ENCODE assay signal across 1 cellular context in the genomic region with DNA sequence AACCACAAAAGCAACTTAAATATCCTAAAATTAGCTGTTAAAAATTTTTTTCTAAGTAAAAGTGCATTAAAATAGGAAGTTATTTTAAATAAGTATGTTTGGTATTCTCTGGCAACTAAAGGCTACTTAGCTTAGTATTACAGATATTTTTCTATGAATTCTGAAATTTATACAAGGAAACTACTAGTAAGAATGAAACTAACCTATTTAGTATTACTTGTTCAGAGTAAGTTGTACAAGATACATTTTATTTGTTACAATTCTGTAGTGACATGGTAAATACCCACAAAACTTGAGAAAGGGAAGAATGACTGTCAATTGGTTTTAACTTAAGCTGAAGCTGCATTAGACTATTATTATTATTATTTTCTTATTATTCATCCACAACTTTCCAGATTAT.
TF ChIP-seq lines count a peak whose summit lies in the region.

No MANE protein-coding gene starts in this region.

TF ChIP-seq in WTC11, 78 proteins besides CTCF, POLR2A, EP300 and RAD21:
- TF ChIP-seq, protein P1, sequence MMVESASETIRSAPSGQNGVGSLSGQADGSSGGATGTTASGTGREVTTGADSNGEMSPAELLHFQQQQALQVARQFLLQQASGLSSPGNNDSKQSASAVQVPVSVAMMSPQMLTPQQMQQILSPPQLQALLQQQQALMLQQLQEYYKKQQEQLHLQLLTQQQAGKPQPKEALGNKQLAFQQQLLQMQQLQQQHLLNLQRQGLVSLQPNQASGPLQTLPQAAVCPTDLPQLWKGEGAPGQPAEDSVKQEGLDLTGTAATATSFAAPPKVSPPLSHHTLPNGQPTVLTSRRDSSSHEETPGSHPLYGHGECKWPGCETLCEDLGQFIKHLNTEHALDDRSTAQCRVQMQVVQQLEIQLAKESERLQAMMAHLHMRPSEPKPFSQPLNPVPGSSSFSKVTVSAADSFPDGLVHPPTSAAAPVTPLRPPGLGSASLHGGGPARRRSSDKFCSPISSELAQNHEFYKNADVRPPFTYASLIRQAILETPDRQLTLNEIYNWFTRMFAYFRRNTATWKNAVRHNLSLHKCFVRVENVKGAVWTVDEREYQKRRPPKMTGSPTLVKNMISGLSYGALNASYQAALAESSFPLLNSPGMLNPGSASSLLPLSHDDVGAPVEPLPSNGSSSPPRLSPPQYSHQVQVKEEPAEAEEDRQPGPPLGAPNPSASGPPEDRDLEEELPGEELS (CRISPR knock-in tag; IDR thresholded peaks at IDR 0.05): no peak
- TF ChIP-seq, protein P2, sequence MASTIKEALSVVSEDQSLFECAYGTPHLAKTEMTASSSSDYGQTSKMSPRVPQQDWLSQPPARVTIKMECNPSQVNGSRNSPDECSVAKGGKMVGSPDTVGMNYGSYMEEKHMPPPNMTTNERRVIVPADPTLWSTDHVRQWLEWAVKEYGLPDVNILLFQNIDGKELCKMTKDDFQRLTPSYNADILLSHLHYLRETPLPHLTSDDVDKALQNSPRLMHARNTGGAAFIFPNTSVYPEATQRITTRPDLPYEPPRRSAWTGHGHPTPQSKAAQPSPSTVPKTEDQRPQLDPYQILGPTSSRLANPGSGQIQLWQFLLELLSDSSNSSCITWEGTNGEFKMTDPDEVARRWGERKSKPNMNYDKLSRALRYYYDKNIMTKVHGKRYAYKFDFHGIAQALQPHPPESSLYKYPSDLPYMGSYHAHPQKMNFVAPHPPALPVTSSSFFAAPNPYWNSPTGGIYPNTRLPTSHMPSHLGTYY (CRISPR knock-in tag; IDR thresholded peaks at IDR 0.05): no peak
- TF ChIP-seq, protein P3, sequence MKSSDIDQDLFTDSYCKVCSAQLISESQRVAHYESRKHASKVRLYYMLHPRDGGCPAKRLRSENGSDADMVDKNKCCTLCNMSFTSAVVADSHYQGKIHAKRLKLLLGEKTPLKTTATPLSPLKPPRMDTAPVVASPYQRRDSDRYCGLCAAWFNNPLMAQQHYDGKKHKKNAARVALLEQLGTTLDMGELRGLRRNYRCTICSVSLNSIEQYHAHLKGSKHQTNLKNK (CRISPR knock-in tag; IDR thresholded peaks at IDR 0.05): no peak
- TF ChIP-seq SP1 (CRISPR knock-in tag; conservative IDR thresholded peaks at IDR 0.05) (no peak), ZBTB21 (CRISPR knock-in tag; IDR thresholded peaks at IDR 0.05; ENCODE audit: borderline replicate concordance) (no peak), GRHL2 (CRISPR knock-in tag; IDR thresholded peaks at IDR 0.05; ENCODE audit: insufficient replicate concordance, severe bottlenecking) (no peak), GABPB1 (CRISPR knock-in tag; IDR thresholded peaks at IDR 0.05) (no peak), ZNF263 (CRISPR knock-in tag; IDR thresholded peaks at IDR 0.05; ENCODE audit: low read depth) (no peak), NFE2L1 (CRISPR knock-in tag; IDR thresholded peaks at IDR 0.05) (no peak), SMAD3 (CRISPR knock-in tag; IDR thresholded peaks at IDR 0.05; ENCODE audit: borderline replicate concordance) (no peak), CREM (CRISPR knock-in tag; IDR thresholded peaks at IDR 0.05) (no peak), RELA (CRISPR knock-in tag; IDR thresholded peaks at IDR 0.05; ENCODE audit: borderline replicate concordance) (no peak), TCF7 (CRISPR knock-in tag; IDR thresholded peaks at IDR 0.05; ENCODE audit: low read depth) (no peak)
- TF ChIP-seq, protein P4, sequence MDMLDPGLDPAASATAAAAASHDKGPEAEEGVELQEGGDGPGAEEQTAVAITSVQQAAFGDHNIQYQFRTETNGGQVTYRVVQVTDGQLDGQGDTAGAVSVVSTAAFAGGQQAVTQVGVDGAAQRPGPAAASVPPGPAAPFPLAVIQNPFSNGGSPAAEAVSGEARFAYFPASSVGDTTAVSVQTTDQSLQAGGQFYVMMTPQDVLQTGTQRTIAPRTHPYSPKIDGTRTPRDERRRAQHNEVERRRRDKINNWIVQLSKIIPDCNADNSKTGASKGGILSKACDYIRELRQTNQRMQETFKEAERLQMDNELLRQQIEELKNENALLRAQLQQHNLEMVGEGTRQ (CRISPR knock-in tag; IDR thresholded peaks at IDR 0.05): no peak
- TF ChIP-seq, protein P5, sequence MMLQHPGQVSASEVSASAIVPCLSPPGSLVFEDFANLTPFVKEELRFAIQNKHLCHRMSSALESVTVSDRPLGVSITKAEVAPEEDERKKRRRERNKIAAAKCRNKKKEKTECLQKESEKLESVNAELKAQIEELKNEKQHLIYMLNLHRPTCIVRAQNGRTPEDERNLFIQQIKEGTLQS (CRISPR knock-in tag; conservative IDR thresholded peaks at IDR 0.05): no peak
- TF ChIP-seq, protein P6, sequence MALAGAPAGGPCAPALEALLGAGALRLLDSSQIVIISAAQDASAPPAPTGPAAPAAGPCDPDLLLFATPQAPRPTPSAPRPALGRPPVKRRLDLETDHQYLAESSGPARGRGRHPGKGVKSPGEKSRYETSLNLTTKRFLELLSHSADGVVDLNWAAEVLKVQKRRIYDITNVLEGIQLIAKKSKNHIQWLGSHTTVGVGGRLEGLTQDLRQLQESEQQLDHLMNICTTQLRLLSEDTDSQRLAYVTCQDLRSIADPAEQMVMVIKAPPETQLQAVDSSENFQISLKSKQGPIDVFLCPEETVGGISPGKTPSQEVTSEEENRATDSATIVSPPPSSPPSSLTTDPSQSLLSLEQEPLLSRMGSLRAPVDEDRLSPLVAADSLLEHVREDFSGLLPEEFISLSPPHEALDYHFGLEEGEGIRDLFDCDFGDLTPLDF (CRISPR knock-in tag; IDR thresholded peaks at IDR 0.05): no peak
- TF ChIP-seq, protein P7, sequence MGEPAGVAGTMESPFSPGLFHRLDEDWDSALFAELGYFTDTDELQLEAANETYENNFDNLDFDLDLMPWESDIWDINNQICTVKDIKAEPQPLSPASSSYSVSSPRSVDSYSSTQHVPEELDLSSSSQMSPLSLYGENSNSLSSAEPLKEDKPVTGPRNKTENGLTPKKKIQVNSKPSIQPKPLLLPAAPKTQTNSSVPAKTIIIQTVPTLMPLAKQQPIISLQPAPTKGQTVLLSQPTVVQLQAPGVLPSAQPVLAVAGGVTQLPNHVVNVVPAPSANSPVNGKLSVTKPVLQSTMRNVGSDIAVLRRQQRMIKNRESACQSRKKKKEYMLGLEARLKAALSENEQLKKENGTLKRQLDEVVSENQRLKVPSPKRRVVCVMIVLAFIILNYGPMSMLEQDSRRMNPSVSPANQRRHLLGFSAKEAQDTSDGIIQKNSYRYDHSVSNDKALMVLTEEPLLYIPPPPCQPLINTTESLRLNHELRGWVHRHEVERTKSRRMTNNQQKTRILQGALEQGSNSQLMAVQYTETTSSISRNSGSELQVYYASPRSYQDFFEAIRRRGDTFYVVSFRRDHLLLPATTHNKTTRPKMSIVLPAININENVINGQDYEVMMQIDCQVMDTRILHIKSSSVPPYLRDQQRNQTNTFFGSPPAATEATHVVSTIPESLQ (CRISPR knock-in tag; IDR thresholded peaks at IDR 0.05): no peak
- TF ChIP-seq, protein P8, sequence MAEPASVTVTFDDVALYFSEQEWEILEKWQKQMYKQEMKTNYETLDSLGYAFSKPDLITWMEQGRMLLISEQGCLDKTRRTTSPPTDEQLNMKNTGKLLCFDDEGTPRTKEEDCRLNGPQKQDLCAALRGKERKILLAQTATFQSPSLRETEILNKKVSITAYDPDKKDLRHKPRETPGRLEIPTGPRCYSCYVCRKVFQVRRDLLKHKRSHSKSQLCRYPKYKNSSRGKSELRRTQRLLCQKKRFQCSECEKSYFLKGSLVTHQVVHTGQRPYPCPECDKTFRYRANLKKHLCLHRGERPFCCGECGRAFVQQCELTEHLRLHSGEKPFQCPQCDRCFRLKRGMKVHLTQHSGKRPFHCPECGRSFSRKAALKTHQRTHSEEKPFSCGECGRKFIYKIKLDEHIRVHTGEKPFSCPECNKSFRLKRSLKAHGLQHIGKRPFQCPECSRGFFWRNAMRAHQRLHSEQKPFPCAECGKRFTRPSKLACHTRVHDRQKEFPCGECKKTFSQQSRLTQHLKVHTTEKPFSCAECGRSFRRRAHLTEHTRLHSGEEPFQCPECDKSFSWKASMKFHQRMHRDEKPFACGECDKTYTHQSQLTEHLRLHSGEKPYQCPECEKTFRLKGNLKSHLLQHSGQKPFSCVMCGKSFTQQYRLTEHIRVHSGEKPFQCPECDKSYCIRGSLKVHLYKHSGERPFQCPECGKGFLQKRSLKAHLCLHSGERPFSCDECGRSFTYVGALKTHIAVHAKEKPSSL (CRISPR knock-in tag; conservative IDR thresholded peaks at IDR 0.05): no peak
- TF ChIP-seq, protein P9, sequence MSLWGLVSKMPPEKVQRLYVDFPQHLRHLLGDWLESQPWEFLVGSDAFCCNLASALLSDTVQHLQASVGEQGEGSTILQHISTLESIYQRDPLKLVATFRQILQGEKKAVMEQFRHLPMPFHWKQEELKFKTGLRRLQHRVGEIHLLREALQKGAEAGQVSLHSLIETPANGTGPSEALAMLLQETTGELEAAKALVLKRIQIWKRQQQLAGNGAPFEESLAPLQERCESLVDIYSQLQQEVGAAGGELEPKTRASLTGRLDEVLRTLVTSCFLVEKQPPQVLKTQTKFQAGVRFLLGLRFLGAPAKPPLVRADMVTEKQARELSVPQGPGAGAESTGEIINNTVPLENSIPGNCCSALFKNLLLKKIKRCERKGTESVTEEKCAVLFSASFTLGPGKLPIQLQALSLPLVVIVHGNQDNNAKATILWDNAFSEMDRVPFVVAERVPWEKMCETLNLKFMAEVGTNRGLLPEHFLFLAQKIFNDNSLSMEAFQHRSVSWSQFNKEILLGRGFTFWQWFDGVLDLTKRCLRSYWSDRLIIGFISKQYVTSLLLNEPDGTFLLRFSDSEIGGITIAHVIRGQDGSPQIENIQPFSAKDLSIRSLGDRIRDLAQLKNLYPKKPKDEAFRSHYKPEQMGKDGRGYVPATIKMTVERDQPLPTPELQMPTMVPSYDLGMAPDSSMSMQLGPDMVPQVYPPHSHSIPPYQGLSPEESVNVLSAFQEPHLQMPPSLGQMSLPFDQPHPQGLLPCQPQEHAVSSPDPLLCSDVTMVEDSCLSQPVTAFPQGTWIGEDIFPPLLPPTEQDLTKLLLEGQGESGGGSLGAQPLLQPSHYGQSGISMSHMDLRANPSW (CRISPR knock-in tag; conservative IDR thresholded peaks at IDR 0.05; ENCODE audit: low read depth): no peak
- TF ChIP-seq, protein P10, sequence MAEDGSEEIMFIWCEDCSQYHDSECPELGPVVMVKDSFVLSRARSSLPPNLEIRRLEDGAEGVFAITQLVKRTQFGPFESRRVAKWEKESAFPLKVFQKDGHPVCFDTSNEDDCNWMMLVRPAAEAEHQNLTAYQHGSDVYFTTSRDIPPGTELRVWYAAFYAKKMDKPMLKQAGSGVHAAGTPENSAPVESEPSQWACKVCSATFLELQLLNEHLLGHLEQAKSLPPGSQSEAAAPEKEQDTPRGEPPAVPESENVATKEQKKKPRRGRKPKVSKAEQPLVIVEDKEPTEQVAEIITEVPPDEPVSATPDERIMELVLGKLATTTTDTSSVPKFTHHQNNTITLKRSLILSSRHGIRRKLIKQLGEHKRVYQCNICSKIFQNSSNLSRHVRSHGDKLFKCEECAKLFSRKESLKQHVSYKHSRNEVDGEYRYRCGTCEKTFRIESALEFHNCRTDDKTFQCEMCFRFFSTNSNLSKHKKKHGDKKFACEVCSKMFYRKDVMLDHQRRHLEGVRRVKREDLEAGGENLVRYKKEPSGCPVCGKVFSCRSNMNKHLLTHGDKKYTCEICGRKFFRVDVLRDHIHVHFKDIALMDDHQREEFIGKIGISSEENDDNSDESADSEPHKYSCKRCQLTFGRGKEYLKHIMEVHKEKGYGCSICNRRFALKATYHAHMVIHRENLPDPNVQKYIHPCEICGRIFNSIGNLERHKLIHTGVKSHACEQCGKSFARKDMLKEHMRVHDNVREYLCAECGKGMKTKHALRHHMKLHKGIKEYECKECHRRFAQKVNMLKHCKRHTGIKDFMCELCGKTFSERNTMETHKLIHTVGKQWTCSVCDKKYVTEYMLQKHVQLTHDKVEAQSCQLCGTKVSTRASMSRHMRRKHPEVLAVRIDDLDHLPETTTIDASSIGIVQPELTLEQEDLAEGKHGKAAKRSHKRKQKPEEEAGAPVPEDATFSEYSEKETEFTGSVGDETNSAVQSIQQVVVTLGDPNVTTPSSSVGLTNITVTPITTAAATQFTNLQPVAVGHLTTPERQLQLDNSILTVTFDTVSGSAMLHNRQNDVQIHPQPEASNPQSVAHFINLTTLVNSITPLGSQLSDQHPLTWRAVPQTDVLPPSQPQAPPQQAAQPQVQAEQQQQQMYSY (CRISPR knock-in tag; IDR thresholded peaks at IDR 0.05): no peak
